Comparison of ENCODE assay signal across 12 cellular contexts in genomic region chr1:73593804-73594203, GRCh38.
DNase-seq lines count a peak whose midpoint lies in the region; ATAC-seq, FAIRE-seq and TF ChIP-seq lines count a peak whose summit lies in the region.
"Had no signal": no experiment of that assay in that cellular context is flagged by ENCODE, and none has a peak within 500 bp of the region (broad histone marks: within the 10 kb centered on the region; RNA-seq: fewer than 3 reads in every experiment).

No MANE protein-coding gene starts in this region.

- H3K27ac ChIP-seq in BLaER1 treated with 17β-estradiol and CSF1 and Interleukin-3, amounts not matched to agents 10 nM and 100 nM: peak overlapping the region; percentile 54 to 91 (median 83); a peak in 21 of 22 replicates
- H3K27ac ChIP-seq in MM.1S (ENCODE audit: low read length): no peak overlapping the region
- peak overlapping the region; percentile 74 for H3K27ac ChIP-seq in endothelial cell of umbilical vein (ENCODE audit: insufficient read depth, low read depth, low read length)
- no peak overlapping the region for H3K27ac ChIP-seq in CD8-positive, alpha-beta T cell (ENCODE audit: low read depth, low read length)
- H3K27ac ChIP-seq: neural progenitor cell had no signal

- TF ChIP-seq POLR2A in endothelial cell of umbilical vein (IDR thresholded peaks at IDR 0.05; ENCODE audit: low read depth, low read length): no peak
- TF ChIP-seq POLR2A in GM12891 (IDR thresholded peaks at IDR 0.05; ENCODE audit: low read depth, low read length): no peak

- H3K4me1 ChIP-seq in BLaER1 treated with 17β-estradiol and CSF1 and Interleukin-3, amounts not matched to agents 10 nM and 100 nM: peaks cover 20 to 42% (median 28%) of the 10 kb centered on the region in 10 experiments
- H3K4me1 ChIP-seq in MM.1S (ENCODE audit: low read length): no peaks in the 10 kb centered on the region
- H3K4me1 ChIP-seq in endothelial cell of umbilical vein (ENCODE audit: control insufficient read depth, extremely low read depth, insufficient read depth, low read length): peaks cover 17% of the 10 kb centered on the region
- H3K4me1 ChIP-seq in CD8-positive, alpha-beta T cell (ENCODE audit: insufficient read depth, low read length): no peaks in the 10 kb centered on the region
- H3K4me1 ChIP-seq: neural progenitor cell had no signal

- H4K20me1 ChIP-seq in BLaER1 treated with 17β-estradiol and CSF1 and Interleukin-3, amounts not matched to agents 10 nM and 100 nM: no peaks in the 10 kb centered on the region
- H4K20me1 ChIP-seq in MM.1S (ENCODE audit: insufficient read depth, low read length) (no peaks in the 10 kb centered on the region), endothelial cell of umbilical vein (replicated peaks; ENCODE audit: control insufficient read depth, extremely low read depth, insufficient read depth, low read length) (no peaks in the 10 kb centered on the region)

- POLR2A ChIA-PET in endothelial cell of umbilical vein (lab: Charles Lee): interaction anchor here (0.9 kb wide), 1 partner anchor 11 kb away, joined by 3 read pairs; no protein-coding TSS in a partner anchor
- POLR2A ChIA-PET in CD8-positive, alpha-beta T cell (lab: Charles Lee): no interaction called here

- peak overlapping the region; percentile 35 to 77 (median 63); a peak in 20 of 22 replicates for H3K9ac ChIP-seq in BLaER1 treated with 17β-estradiol and CSF1 and Interleukin-3, amounts not matched to agents 10 nM and 100 nM
- H3K9ac ChIP-seq in MM.1S (ENCODE audit: low read length) (no peak overlapping the region), endothelial cell of umbilical vein (replicated peaks; ENCODE audit: extremely low read depth, insufficient read depth, low read length) (peak overlapping the region; percentile 42)
- H3K9ac ChIP-seq: neural progenitor cell had no signal

- no TSS peak for BruUV-seq in endothelial cell of umbilical vein (replicated peaks; lab: Mats Ljungman, UMichigan)

- H3K9me3 ChIP-seq in BLaER1 treated with 17β-estradiol and CSF1 and Interleukin-3, amounts not matched to agents 10 nM and 100 nM (replicated peaks in 1 of 11): peaks cover 0 to 10% (median 0%) of the 10 kb centered on the region in 11 experiments; a peak in 3 of 22 replicates
- H3K9me3 ChIP-seq in MM.1S (replicated peaks; ENCODE audit: insufficient read depth, low read length) (no peaks in the 10 kb centered on the region), endothelial cell of umbilical vein (replicated peaks; ENCODE audit: control insufficient read depth, insufficient read depth, low read length) (no peaks in the 10 kb centered on the region)
- no peaks in the 10 kb centered on the region for H3K9me3 ChIP-seq in CD8-positive, alpha-beta T cell (ENCODE audit: low read length)

- DNase-seq in MM.1S (no peak), endothelial cell of umbilical vein (ENCODE audit: low read depth, low spot score) (peak; percentile 61), naive B cell (no peak), GM12891 (ENCODE audit: insufficient read length, low spot score) (no peak), OCI-M2 (lab: John Stamatoyannopoulos, UW; ENCODE audit: unreplicated experiment) (no peak), COLO668 (lab: John Stamatoyannopoulos, UW; ENCODE audit: unreplicated experiment) (no peak)
- no peak for DNase-seq in CD8-positive, alpha-beta T cell
- DNase-seq: CD4-positive, CD25-positive, alpha-beta regulatory T cell; NCI-H1048 had no signal

- TF ChIP-seq CTCF in MM.1S (IDR thresholded peaks at IDR 0.05; ENCODE audit: low read length) (no peak), endothelial cell of umbilical vein (IDR thresholded peaks at IDR 0.05; ENCODE audit: extremely low read depth in 1 of 2, insufficient read depth in 1 of 2, low read depth in 1 of 2, low read length in 2 of 2) (no peak)
- no peak for TF ChIP-seq CTCF in CD8-positive, alpha-beta T cell (IDR thresholded peaks at IDR 0.05)

- H3K4me3 Mint-ChIP-seq in naive B cell: peak overlapping the region in 7 of 8 donors; percentile 13 to 88 (median 54)
- no peak overlapping the region for H3K4me3 Mint-ChIP-seq in CD8-positive, alpha-beta T cell
- H3K4me3 Mint-ChIP-seq: CD4-positive, CD25-positive, alpha-beta regulatory T cell; neural progenitor cell; T-helper 2 cell treated with Interferon-gamma antibody and Interleukin-4, amounts not matched to agents 5 μg/mL and 100 μg/mL, for 36 hours had no signal

- ATAC-seq in naive B cell (ENCODE audit: low read depth in 2 of 2): peak; percentile 32 to 62
- ATAC-seq in CD8-positive, alpha-beta T cell: no peak

- peak overlapping the region; percentile 63 to 88 (median 78) for H3K4me2 ChIP-seq in BLaER1 treated with 17β-estradiol and CSF1 and Interleukin-3, amounts not matched to agents 10 nM and 100 nM
- H3K4me2 ChIP-seq in MM.1S (ENCODE audit: low read depth, low read length) (no peak overlapping the region), endothelial cell of umbilical vein (ENCODE audit: insufficient read depth, low read length) (peak overlapping the region; percentile 86)
- H3K4me2 ChIP-seq: neural progenitor cell had no signal

- H3F3A ChIP-seq in MM.1S (ENCODE audit: insufficient read depth, low read length): no peaks in the 10 kb centered on the region

- no peaks in the 10 kb centered on the region for H3K36me3 ChIP-seq in BLaER1 treated with 17β-estradiol and CSF1 and Interleukin-3, amounts not matched to agents 10 nM and 100 nM
- no peaks in the 10 kb centered on the region for H3K36me3 ChIP-seq in MM.1S (replicated peaks; ENCODE audit: insufficient read depth, low read length)
- no peaks in the 10 kb centered on the region for H3K36me3 ChIP-seq in endothelial cell of umbilical vein (ENCODE audit: control insufficient read depth in 2 of 2, extremely low read depth in 1 of 2, insufficient read depth in 2 of 2, low read length in 2 of 2)
- no peaks in the 10 kb centered on the region for H3K36me3 ChIP-seq in CD8-positive, alpha-beta T cell (ENCODE audit: insufficient read depth, low read length)
- H3K36me3 ChIP-seq: neural progenitor cell had no signal

- dilution Hi-C loops in endothelial cell of umbilical vein (cut with MboI; ENCODE audit: extremely low pct_ligation_motif_present, low sequenced_read_pairs): no loop called here

- intact Hi-C loops in endothelial cell of umbilical vein (cut with micrococcal nuclease): loop anchor here (1.0 to 10.0 kb wide), 4 partner anchors 10 to 1309 kb away; partner anchors contain the start of genes CRYZ, NEGR1 and TYW3
- intact Hi-C loops in CD8-positive, alpha-beta T cell (cut with DNase I, micrococcal nuclease): no loop called here

- no peaks in the 10 kb centered on the region for H3K9me1 ChIP-seq in endothelial cell of umbilical vein (replicated peaks; ENCODE audit: control insufficient read depth, extremely low read depth, insufficient read depth, low read length)

- FAIRE-seq in endothelial cell of umbilical vein (lab: Jason Lieb, UNC) (no peak), GM12891 (lab: Jason Lieb, UNC) (no peak)

- peak overlapping the region in 5 of 6 donors; percentile 3 to 95 (median 71) for H3K27ac Mint-ChIP-seq in naive B cell
- H3K27ac Mint-ChIP-seq in CD8-positive, alpha-beta T cell: no peak overlapping the region
- H3K27ac Mint-ChIP-seq: CD4-positive, CD25-positive, alpha-beta regulatory T cell; T-helper 2 cell treated with Interferon-gamma antibody and Interleukin-4, amounts not matched to agents 5 μg/mL and 100 μg/mL, for 36 hours had no signal

- H3K9me2 ChIP-seq in MM.1S (replicated peaks; ENCODE audit: insufficient read depth, low read length): no peaks in the 10 kb centered on the region

- peaks cover 0 to 2% (median 0%) of the 10 kb centered on the region in 7 donors for H3K9me3 Mint-ChIP-seq in naive B cell
- peaks cover 14% of the 10 kb centered on the region for H3K9me3 Mint-ChIP-seq in CD8-positive, alpha-beta T cell

- H3K4me1 Mint-ChIP-seq in naive B cell: peaks cover 16 to 40% (median 25%) of the 10 kb centered on the region in 3 donors
- H3K4me1 Mint-ChIP-seq in CD8-positive, alpha-beta T cell (ENCODE audit: low read depth): no peaks in the 10 kb centered on the region
- H3K4me1 Mint-ChIP-seq: CD4-positive, CD25-positive, alpha-beta regulatory T cell had no signal

- no peaks in the 10 kb centered on the region for H3K36me3 Mint-ChIP-seq in naive B cell
- H3K36me3 Mint-ChIP-seq in CD8-positive, alpha-beta T cell: no peaks in the 10 kb centered on the region
- H3K36me3 Mint-ChIP-seq: CD4-positive, CD25-positive, alpha-beta regulatory T cell; neural progenitor cell had no signal

- H3K79me2 ChIP-seq in MM.1S (ENCODE audit: low read length) (no peaks in the 10 kb centered on the region), endothelial cell of umbilical vein (ENCODE audit: control insufficient read depth, insufficient read depth, low read length) (no peaks in the 10 kb centered on the region)

- CTCF ChIA-PET in endothelial cell of umbilical vein (lab: Charles Lee): interaction anchor here (1.0 to 1.6 kb wide), 4 partner anchors 10 to 81 kb away, joined by 3 to 22 read pairs (median 4); no protein-coding TSS in a partner anchor
- CTCF ChIA-PET in CD8-positive, alpha-beta T cell (lab: Charles Lee): no interaction called here

- H3K27me3 Mint-ChIP-seq in naive B cell: no peaks in the 10 kb centered on the region
- no peaks in the 10 kb centered on the region for H3K27me3 Mint-ChIP-seq in CD8-positive, alpha-beta T cell (ENCODE audit: low read depth)
- H3K27me3 Mint-ChIP-seq: CD4-positive, CD25-positive, alpha-beta regulatory T cell had no signal

- peak overlapping the region; percentile 29 to 60 (median 38); a peak in 14 of 20 replicates for H3K4me3 ChIP-seq in BLaER1 treated with 17β-estradiol and CSF1 and Interleukin-3, amounts not matched to agents 10 nM and 100 nM
- H3K4me3 ChIP-seq in MM.1S (ENCODE audit: low read length) (no peak overlapping the region), endothelial cell of umbilical vein (replicated peaks in 1 of 3; ENCODE audit: insufficient read depth in 1 of 3, low read depth in 1 of 3, low read length in 3 of 3) (peak overlapping the region in 1 of 3 experiments; percentile 21)
- H3K4me3 ChIP-seq in CD8-positive, alpha-beta T cell (ENCODE audit: low read depth, low read length): no peak overlapping the region
- H3K4me3 ChIP-seq: neural progenitor cell had no signal

- H3K27me3 ChIP-seq in BLaER1 treated with 17β-estradiol and CSF1 and Interleukin-3, amounts not matched to agents 10 nM and 100 nM: no peaks in the 10 kb centered on the region
- H3K27me3 ChIP-seq in MM.1S (replicated peaks; ENCODE audit: insufficient read depth, low read length) (no peaks in the 10 kb centered on the region), endothelial cell of umbilical vein (ENCODE audit: control insufficient read depth in 2 of 2, insufficient read depth in 2 of 2, low read length in 2 of 2) (no peaks in the 10 kb centered on the region)
- no peaks in the 10 kb centered on the region for H3K27me3 ChIP-seq in CD8-positive, alpha-beta T cell (ENCODE audit: insufficient read depth, low read length)
- H3K27me3 ChIP-seq: neural progenitor cell had no signal

- H2AFZ ChIP-seq in MM.1S (ENCODE audit: low read length) (0 out of 2 replicates have a peak overlapping the region, but pooled peaks have one; percentile 21), endothelial cell of umbilical vein (ENCODE audit: low read depth, low read length) (peak overlapping the region; percentile 32)
- H2AFZ ChIP-seq: neural progenitor cell had no signal

TF ChIP-seq in GM12891, 5 proteins besides CTCF, POLR2A, EP300 and RAD21 (continues in another document):
- TF ChIP-seq POU2F2 (IDR thresholded peaks at IDR 0.05; ENCODE audit: low read depth, low read length) (no peak), POLR2AphosphoS5 (IDR thresholded peaks at IDR 0.05; ENCODE audit: low read depth, low read length) (no peak)

Comparison
In these comparisons a context has a peak if more than half of its experiments do, and no peak if none do; other contexts are left out.
1. H3K27ac ChIP-seq: peak in BLaER1 treated with 17β-estradiol and CSF1 and Interleukin-3, amounts not matched to agents 10 nM and 100 nM (11 of 11) and endothelial cell of umbilical vein (single experiment); none in MM.1S (single experiment) and CD8-positive, alpha-beta T cell (single experiment).
2. H3K4me3 ChIP-seq: peak in BLaER1 treated with 17β-estradiol and CSF1 and Interleukin-3, amounts not matched to agents 10 nM and 100 nM (10 of 10); none in MM.1S (single experiment) and CD8-positive, alpha-beta T cell (single experiment).